Comparison of ENCODE assay signal across 8 cellular contexts in the genomic region with DNA sequence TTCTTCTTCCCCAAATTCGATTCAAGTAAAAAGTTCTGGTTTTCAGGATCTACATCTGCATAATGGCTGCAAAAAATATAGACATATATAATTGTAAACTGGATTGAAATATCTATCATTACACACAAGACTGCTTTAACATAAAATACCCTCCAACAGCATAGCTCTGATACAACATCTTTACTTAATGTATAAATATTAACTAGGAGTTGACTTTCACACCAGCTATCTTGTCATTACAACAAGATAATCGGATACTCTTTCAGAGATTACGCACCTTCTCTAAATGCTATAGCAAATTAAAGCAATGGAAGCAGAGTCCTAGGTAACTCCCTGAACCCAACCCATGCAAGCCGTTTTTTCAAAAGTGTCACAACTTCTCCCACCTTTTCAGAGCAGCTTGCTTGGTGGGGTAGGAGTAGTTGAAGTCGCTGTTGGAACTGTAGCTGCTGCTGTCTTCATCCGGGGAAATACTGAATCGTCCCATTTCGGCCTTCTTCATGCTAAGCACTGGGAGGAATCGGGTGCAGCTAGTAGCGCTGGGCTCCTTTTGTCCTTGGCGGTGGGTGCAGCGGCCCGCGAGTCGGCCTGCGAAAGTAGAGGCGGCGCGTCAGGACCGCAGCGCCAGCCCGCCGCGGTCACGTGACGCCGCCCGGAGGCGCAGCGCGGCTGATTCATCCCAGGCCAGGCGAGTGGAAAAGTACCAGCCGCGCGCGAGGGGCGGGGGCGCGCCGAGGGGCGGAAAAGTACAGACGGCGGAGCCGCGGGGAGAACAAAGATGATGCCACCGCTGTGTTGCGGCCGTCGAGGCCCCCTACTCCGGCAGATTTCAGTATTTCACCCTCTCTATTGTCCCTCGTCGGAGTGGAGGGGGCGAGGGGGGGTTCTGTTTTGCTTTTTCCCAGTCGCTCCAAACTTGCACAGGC. TPM values are rescaled to one million over a fixed set of nuclear protein-coding genes. Genes with fewer than 3 reads are reported as not detected.
A peak's percentile ranks its signal among the peaks of the same experiment; 100 is the strongest.
DNase-seq lines count a peak whose midpoint lies in the region; ATAC-seq, FAIRE-seq and TF ChIP-seq lines count a peak whose summit lies in the region.

No MANE protein-coding gene starts in this region.

- TF ChIP-seq CTCF in GM13977 (IDR thresholded peaks at IDR 0.05; ENCODE audit: extremely low read depth, insufficient read depth, missing control alignments) (peak; percentile 13), psoas muscle (IDR thresholded peaks at IDR 0.05) (no peak)

- peak; percentile 13 for FAIRE-seq in urothelium cell line (lab: Jason Lieb, UNC)

- intact Hi-C loops in left ventricle myocardium superior (cut with micrococcal nuclease) (no loop called here), psoas muscle (cut with DNase I) (loop anchor here (5.0 to 10.0 kb wide), 5 partner anchors 81 to 379 kb away; a partner anchor contains a TSS)

- ATAC-seq in HG02678 (IDR thresholded peaks at IDR 0.05; ENCODE audit: unreplicated experiment) (peak; percentile 51), left ventricle myocardium superior (peak; percentile 78), psoas muscle (peak; percentile 67 to 80 (median 74))

- 1 to 2% (median 1%) methylated on average over 47 to 54 of the region's 54 CpGs for WGBS in psoas muscle, 3 donors

- peak; percentile 93 for DNase-seq in GM13977 (ENCODE audit: low spot score)
- DNase-seq in NCI-H1105 treated with DMSO at 0.1 percent for 48 hours (lab: John Stamatoyannopoulos, UW): peak; percentile 86
- DNase-seq in T-helper 1 cell: peak; percentile 85 to 94 (median 88)
- peak; percentile 82 for DNase-seq in amniotic epithelial cell (ENCODE audit: low read depth)
- DNase-seq in left ventricle myocardium superior: peak; percentile 96
- DNase-seq in psoas muscle: peak; percentile 92 to 95
- DNase-seq in urothelium cell line (ENCODE audit: low spot score): peak; percentile 94

- H3K4me3 ChIP-seq in psoas muscle: peak overlapping the region; percentile 94

- no peaks in the 10 kb centered on the region for H3K9me3 ChIP-seq in psoas muscle

- peaks cover 17 to 52% of the 10 kb centered on the region in 2 donors for H3K36me3 ChIP-seq in psoas muscle (ENCODE audit: insufficient read depth in 1 of 2, low read depth in 1 of 2)

- in situ Hi-C loops in GM13977 (cut with MboI; ENCODE audit: low pct_unique_long_range_greater_than_20kb, low sequenced_read_pairs, unreplicated experiment): loop anchor here (25.0 kb wide), 1 partner anchor 291 kb away; no protein-coding TSS in a partner anchor

- no peaks in the 10 kb centered on the region for H3K27me3 ChIP-seq in psoas muscle (ENCODE audit: insufficient read depth in 3 of 3, low read length in 2 of 3)

- H3K4me1 ChIP-seq in psoas muscle: peaks cover 55% of the 10 kb centered on the region

- peak overlapping the region; percentile 99 for H3K27ac ChIP-seq in psoas muscle

RNA-seq across cellular contexts. Expression of a gene that starts 1.5 kb away (rescaled TPM):
- total RNA-seq in left ventricle myocardium superior: 165 TPM
- total RNA-seq in psoas muscle: 100 to 1,000 TPM; 287 to 428 (median 331) TPM
- 100 to 1,000 TPM in 2 of 3 donors, 10 to 100 TPM in 1; 35.8 to 317 (median 180) TPM for polyA plus RNA-seq in psoas muscle

Comparison
In these comparisons a context has a peak if more than half of its experiments do, and no peak if none do; other contexts are left out.
1. Peak in every context shown above with its lines: DNase-seq, ATAC-seq, H3K4me3 ChIP-seq and H3K27ac ChIP-seq.